Comparison of ENCODE assay signal across 1 cellular context in the genomic region with DNA sequence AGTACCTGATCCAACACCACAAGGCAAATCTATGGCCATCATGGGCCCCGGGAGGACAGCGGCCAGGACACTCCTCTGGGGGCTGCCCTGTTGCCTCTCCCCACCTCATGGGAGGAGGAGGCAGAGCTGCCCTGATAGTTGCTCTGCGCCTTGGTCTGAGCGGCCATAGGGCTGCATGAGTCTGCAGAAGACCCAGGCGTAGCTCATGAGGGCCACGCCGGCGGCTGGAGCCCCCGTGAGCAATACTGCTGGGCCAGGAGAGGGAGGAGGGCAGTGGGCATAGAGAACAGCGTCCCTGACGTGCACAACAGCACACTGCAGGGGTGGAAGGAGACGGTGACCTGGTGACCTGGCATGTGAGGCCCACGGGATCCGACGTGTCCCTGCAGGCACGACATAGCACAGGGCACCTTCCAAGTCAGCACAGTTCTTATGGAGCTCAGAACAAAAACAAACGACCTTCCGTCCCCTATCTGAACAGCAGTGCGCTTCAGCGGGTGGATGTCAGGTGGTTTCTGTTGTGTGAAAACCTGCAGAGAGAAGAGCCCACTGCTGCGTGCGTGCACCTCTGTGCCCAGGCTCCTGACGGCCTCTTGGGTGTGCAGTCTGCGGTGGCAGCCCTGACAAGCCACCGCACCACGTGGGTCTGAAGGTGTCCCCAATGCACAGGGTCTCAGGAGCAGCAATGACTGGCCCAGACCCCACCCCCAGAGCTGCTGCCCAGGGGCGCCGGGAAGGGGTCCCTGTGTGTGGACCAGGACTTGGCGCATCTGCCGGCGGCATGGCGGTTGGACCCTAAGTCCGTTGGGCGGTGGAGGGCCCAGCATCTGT.
TF ChIP-seq lines count a peak whose summit lies in the region.

No MANE protein-coding gene starts in this region.

TF ChIP-seq in HepG2, 621 proteins besides CTCF, POLR2A, EP300 and RAD21 (continues in another document):
- TF ChIP-seq KMT2B (CRISPR knock-in tag; IDR thresholded peaks at IDR 0.05) = no peak
- TF ChIP-seq AGO2 (optimal IDR thresholded peaks at IDR 0.05; ENCODE audit: low read depth, low read length) = peak; percentile 92
- no peak for TF ChIP-seq THAP11 (CRISPR knock-in tag; IDR thresholded peaks at IDR 0.05)
- TF ChIP-seq NFRKB (IDR thresholded peaks at IDR 0.05) = no peak
- TF ChIP-seq KDM1A (CRISPR knock-in tag; IDR thresholded peaks at IDR 0.05) = no peak
- TF ChIP-seq FOXM1 (CRISPR knock-in tag; IDR thresholded peaks at IDR 0.05) = no peak
- no peak for TF ChIP-seq ZNF607 (CRISPR knock-in tag; IDR thresholded peaks at IDR 0.05; ENCODE audit: borderline replicate concordance)
- TF ChIP-seq, protein P1, sequence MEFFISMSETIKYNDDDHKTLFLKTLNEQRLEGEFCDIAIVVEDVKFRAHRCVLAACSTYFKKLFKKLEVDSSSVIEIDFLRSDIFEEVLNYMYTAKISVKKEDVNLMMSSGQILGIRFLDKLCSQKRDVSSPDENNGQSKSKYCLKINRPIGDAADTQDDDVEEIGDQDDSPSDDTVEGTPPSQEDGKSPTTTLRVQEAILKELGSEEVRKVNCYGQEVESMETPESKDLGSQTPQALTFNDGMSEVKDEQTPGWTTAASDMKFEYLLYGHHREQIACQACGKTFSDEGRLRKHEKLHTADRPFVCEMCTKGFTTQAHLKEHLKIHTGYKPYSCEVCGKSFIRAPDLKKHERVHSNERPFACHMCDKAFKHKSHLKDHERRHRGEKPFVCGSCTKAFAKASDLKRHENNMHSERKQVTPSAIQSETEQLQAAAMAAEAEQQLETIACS (CRISPR knock-in tag; IDR thresholded peaks at IDR 0.05) = no peak
- no peak for TF ChIP-seq KAT7 (CRISPR knock-in tag; IDR thresholded peaks at IDR 0.05; ENCODE audit: borderline replicate concordance)
- TF ChIP-seq ZNF138 (CRISPR knock-in tag; IDR thresholded peaks at IDR 0.05; ENCODE audit: low read depth) = no peak
- TF ChIP-seq ARNT2 (CRISPR knock-in tag; IDR thresholded peaks at IDR 0.05; ENCODE audit: low read depth) = no peak
- TF ChIP-seq, protein P2, sequence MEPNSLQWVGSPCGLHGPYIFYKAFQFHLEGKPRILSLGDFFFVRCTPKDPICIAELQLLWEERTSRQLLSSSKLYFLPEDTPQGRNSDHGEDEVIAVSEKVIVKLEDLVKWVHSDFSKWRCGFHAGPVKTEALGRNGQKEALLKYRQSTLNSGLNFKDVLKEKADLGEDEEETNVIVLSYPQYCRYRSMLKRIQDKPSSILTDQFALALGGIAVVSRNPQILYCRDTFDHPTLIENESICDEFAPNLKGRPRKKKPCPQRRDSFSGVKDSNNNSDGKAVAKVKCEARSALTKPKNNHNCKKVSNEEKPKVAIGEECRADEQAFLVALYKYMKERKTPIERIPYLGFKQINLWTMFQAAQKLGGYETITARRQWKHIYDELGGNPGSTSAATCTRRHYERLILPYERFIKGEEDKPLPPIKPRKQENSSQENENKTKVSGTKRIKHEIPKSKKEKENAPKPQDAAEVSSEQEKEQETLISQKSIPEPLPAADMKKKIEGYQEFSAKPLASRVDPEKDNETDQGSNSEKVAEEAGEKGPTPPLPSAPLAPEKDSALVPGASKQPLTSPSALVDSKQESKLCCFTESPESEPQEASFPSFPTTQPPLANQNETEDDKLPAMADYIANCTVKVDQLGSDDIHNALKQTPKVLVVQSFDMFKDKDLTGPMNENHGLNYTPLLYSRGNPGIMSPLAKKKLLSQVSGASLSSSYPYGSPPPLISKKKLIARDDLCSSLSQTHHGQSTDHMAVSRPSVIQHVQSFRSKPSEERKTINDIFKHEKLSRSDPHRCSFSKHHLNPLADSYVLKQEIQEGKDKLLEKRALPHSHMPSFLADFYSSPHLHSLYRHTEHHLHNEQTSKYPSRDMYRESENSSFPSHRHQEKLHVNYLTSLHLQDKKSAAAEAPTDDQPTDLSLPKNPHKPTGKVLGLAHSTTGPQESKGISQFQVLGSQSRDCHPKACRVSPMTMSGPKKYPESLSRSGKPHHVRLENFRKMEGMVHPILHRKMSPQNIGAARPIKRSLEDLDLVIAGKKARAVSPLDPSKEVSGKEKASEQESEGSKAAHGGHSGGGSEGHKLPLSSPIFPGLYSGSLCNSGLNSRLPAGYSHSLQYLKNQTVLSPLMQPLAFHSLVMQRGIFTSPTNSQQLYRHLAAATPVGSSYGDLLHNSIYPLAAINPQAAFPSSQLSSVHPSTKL (CRISPR knock-in tag; IDR thresholded peaks at IDR 0.05) = no peak
- no peak for TF ChIP-seq SP140L (CRISPR knock-in tag; IDR thresholded peaks at IDR 0.05; ENCODE audit: borderline replicate concordance)
- TF ChIP-seq ZNF549 (CRISPR knock-in tag; IDR thresholded peaks at IDR 0.05) = no peak
- TF ChIP-seq NRL (CRISPR knock-in tag; IDR thresholded peaks at IDR 0.05; ENCODE audit: borderline replicate concordance) = 0 out of 2 replicates have a peak, but pooled peaks have one; percentile 54
- TF ChIP-seq HNRNPL (IDR thresholded peaks at IDR 0.05; ENCODE audit: low read depth, low read length) = no peak
- no peak for TF ChIP-seq ZNF792 (CRISPR knock-in tag; IDR thresholded peaks at IDR 0.05)
- TF ChIP-seq MLX (CRISPR knock-in tag; IDR thresholded peaks at IDR 0.05) = no peak
- TF ChIP-seq ZNF333 (CRISPR knock-in tag; IDR thresholded peaks at IDR 0.05; ENCODE audit: borderline replicate concordance) = no peak
- no peak for TF ChIP-seq PCBP1 (IDR thresholded peaks at IDR 0.05; ENCODE audit: borderline replicate concordance, low read depth, low read length)
- no peak for TF ChIP-seq ZNF230 (CRISPR knock-in tag; IDR thresholded peaks at IDR 0.05)
- no peak for TF ChIP-seq GABPB1 (CRISPR knock-in tag; IDR thresholded peaks at IDR 0.05)
- TF ChIP-seq NCOR1 (IDR thresholded peaks at IDR 0.05; ENCODE audit: borderline replicate concordance, low read length) = no peak
- TF ChIP-seq TAF15 (IDR thresholded peaks at IDR 0.05; ENCODE audit: low read depth, low read length, poor library complexity, severe bottlenecking) = peak; percentile 31
- no peak for TF ChIP-seq ATF6 (CRISPR knock-in tag; conservative IDR thresholded peaks at IDR 0.05)
- no peak for TF ChIP-seq PLRG1 (conservative IDR thresholded peaks at IDR 0.05)
- TF ChIP-seq ZNF446 (CRISPR knock-in tag; IDR thresholded peaks at IDR 0.05) = no peak
- TF ChIP-seq ZNF207 (IDR thresholded peaks at IDR 0.05; ENCODE audit: borderline replicate concordance) = no peak
- TF ChIP-seq POLR2G (IDR thresholded peaks at IDR 0.05; ENCODE audit: low read depth, low read length) = peak; percentile 15; the same call in 1 of the 2 replicates
- no peak for TF ChIP-seq ZNF451 (CRISPR knock-in tag; IDR thresholded peaks at IDR 0.05)
- no peak for TF ChIP-seq GFI1 (CRISPR knock-in tag; IDR thresholded peaks at IDR 0.05; ENCODE audit: borderline replicate concordance)
- TF ChIP-seq PLSCR1 (CRISPR knock-in tag; IDR thresholded peaks at IDR 0.05; ENCODE audit: borderline replicate concordance) = no peak
- no peak for TF ChIP-seq ZNF580 (CRISPR knock-in tag; IDR thresholded peaks at IDR 0.05; ENCODE audit: borderline replicate concordance, low read depth)
- TF ChIP-seq, protein P3, sequence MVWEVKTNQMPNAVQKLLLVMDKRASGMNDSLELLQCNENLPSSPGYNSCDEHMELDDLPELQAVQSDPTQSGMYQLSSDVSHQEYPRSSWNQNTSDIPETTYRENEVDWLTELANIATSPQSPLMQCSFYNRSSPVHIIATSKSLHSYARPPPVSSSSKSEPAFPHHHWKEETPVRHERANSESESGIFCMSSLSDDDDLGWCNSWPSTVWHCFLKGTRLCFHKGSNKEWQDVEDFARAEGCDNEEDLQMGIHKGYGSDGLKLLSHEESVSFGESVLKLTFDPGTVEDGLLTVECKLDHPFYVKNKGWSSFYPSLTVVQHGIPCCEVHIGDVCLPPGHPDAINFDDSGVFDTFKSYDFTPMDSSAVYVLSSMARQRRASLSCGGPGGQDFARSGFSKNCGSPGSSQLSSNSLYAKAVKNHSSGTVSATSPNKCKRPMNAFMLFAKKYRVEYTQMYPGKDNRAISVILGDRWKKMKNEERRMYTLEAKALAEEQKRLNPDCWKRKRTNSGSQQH (CRISPR knock-in tag; IDR thresholded peaks at IDR 0.05; ENCODE audit: low read depth) = no peak
- TF ChIP-seq, protein P4, sequence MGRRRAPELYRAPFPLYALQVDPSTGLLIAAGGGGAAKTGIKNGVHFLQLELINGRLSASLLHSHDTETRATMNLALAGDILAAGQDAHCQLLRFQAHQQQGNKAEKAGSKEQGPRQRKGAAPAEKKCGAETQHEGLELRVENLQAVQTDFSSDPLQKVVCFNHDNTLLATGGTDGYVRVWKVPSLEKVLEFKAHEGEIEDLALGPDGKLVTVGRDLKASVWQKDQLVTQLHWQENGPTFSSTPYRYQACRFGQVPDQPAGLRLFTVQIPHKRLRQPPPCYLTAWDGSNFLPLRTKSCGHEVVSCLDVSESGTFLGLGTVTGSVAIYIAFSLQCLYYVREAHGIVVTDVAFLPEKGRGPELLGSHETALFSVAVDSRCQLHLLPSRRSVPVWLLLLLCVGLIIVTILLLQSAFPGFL (CRISPR knock-in tag; IDR thresholded peaks at IDR 0.05) = no peak
- TF ChIP-seq TMF1 (CRISPR knock-in tag; IDR thresholded peaks at IDR 0.05; ENCODE audit: low read depth) = no peak
- TF ChIP-seq HOXA3 (CRISPR knock-in tag; IDR thresholded peaks at IDR 0.05) = no peak
- TF ChIP-seq, protein P5, sequence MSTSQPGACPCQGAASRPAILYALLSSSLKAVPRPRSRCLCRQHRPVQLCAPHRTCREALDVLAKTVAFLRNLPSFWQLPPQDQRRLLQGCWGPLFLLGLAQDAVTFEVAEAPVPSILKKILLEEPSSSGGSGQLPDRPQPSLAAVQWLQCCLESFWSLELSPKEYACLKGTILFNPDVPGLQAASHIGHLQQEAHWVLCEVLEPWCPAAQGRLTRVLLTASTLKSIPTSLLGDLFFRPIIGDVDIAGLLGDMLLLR (CRISPR knock-in tag; IDR thresholded peaks at IDR 0.05) = no peak
- TF ChIP-seq AKAP8 (CRISPR knock-in tag; IDR thresholded peaks at IDR 0.05) = peak; percentile 43; the same call in 1 of the 2 replicates
- TF ChIP-seq, protein P6, sequence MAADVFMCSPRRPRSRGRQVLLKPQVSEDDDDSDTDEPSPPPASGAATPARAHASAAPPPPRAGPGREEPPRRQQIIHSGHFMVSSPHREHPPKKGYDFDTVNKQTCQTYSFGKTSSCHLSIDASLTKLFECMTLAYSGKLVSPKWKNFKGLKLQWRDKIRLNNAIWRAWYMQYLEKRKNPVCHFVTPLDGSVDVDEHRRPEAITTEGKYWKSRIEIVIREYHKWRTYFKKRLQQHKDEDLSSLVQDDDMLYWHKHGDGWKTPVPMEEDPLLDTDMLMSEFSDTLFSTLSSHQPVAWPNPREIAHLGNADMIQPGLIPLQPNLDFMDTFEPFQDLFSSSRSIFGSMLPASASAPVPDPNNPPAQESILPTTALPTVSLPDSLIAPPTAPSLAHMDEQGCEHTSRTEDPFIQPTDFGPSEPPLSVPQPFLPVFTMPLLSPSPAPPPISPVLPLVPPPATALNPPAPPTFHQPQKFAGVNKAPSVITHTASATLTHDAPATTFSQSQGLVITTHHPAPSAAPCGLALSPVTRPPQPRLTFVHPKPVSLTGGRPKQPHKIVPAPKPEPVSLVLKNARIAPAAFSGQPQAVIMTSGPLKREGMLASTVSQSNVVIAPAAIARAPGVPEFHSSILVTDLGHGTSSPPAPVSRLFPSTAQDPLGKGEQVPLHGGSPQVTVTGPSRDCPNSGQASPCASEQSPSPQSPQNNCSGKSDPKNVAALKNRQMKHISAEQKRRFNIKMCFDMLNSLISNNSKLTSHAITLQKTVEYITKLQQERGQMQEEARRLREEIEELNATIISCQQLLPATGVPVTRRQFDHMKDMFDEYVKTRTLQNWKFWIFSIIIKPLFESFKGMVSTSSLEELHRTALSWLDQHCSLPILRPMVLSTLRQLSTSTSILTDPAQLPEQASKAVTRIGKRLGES (CRISPR knock-in tag; IDR thresholded peaks at IDR 0.05; ENCODE audit: borderline replicate concordance) = no peak
- TF ChIP-seq SALL2 (CRISPR knock-in tag; IDR thresholded peaks at IDR 0.05) = 0 out of 2 replicates have a peak, but pooled peaks have one; percentile 35
- TF ChIP-seq ZNF235 (CRISPR knock-in tag; IDR thresholded peaks at IDR 0.05; ENCODE audit: borderline replicate concordance) = no peak
- no peak for TF ChIP-seq SMYD3 (CRISPR knock-in tag; IDR thresholded peaks at IDR 0.05)
- TF ChIP-seq, protein P7, sequence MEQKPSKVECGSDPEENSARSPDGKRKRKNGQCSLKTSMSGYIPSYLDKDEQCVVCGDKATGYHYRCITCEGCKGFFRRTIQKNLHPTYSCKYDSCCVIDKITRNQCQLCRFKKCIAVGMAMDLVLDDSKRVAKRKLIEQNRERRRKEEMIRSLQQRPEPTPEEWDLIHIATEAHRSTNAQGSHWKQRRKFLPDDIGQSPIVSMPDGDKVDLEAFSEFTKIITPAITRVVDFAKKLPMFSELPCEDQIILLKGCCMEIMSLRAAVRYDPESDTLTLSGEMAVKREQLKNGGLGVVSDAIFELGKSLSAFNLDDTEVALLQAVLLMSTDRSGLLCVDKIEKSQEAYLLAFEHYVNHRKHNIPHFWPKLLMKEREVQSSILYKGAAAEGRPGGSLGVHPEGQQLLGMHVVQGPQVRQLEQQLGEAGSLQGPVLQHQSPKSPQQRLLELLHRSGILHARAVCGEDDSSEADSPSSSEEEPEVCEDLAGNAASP (CRISPR knock-in tag; IDR thresholded peaks at IDR 0.05; ENCODE audit: borderline replicate concordance) = no peak
- no peak for TF ChIP-seq KAT2B (IDR thresholded peaks at IDR 0.05; ENCODE audit: borderline replicate concordance, low read depth, low read length)
- TF ChIP-seq NR2C2 (CRISPR knock-in tag; IDR thresholded peaks at IDR 0.05; ENCODE audit: borderline replicate concordance) = no peak
- no peak for TF ChIP-seq SMAD9 (CRISPR knock-in tag; IDR thresholded peaks at IDR 0.05)
